In the genomic region with DNA sequence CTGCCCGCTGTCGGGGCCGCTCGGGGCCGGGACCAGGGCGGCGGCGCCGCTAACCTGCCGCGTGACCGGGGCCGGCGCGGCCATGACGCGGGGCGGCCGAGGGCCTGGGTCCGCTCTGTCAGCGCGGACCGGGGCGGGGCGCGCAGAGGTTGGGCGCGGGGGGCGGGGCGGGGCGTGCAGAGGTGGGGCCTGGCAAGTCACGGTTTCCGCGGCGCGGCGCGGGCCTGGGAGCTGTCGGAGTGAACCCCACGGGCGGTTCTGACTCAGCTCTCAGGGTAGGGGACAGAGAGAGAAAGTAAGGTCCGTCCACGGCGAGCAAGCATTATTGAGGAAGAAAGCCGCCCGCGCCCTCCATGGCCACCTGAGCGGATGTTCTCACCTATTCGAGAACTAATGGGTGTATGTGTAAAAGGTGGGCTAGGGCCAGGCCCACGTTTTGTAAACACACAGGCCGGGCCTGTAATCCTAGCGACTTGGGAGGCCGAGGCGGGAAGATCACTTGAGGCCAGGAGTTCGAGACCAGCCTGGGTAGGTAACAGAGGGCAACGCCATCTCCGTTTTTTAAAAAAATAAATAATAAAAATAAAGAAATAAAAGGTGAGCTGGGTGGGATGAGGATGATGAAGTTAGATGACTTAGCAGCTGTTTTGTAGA, we compare ENCODE assay signal across 8 cellular contexts.
DNase-seq lines count a peak whose midpoint lies in the region; ATAC-seq lines count a peak whose summit lies in the region.

A gene with protein sequence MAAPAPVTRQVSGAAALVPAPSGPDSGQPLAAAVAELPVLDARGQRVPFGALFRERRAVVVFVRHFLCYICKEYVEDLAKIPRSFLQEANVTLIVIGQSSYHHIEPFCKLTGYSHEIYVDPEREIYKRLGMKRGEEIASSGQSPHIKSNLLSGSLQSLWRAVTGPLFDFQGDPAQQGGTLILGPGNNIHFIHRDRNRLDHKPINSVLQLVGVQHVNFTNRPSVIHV (minus strand): TSS at position 120 of the 654 bp plus-strand sequence. CDS start 36 bp downstream, at position 84.

- peak; percentile 7 for DNase-seq in NCI-H2107 (lab: John Stamatoyannopoulos, UW)
- DNase-seq in NCI-H2107 treated with DMSO at 0.1 percent for 48 hours (lab: John Stamatoyannopoulos, UW; ENCODE audit: unreplicated experiment): no peak
- peak; percentile 38 for DNase-seq in NOMO-1 treated with dmso at 0.1 percent for 144 hours (lab: John Stamatoyannopoulos, UW; ENCODE audit: unreplicated experiment)
- peak; percentile 76 for DNase-seq in activated T-cell treated with anti-CD3 and anti-CD28 coated beads for 4 hours
- DNase-seq in epithelial cell of prostate (ENCODE audit: low read depth, low spot score): no peak
- DNase-seq in stimulated activated CD8-positive, alpha-beta memory T cell treated with anti-CD3 and anti-CD28 coated beads, Interleukin-4, amount 100 ng/mL, for 24 hours (ENCODE audit: low read depth): peak; percentile 71

- peaks cover 0 to 11% of the 10 kb centered on the region in 2 donors for H3K4me1 ChIP-seq in mucosa of rectum (ENCODE audit: control insufficient read depth in 2 of 2, insufficient read depth in 2 of 2, low read length in 2 of 2)

- H3K27ac ChIP-seq in epithelial cell of prostate (peak within 1 kb of the TSS; percentile 86), mucosa of rectum (ENCODE audit: low read depth in 2 of 2, low read length in 2 of 2) (peak within 1 kb of the TSS; percentile 85 to 87)

- peak within 1 kb of the TSS; percentile 66 to 81 for H3K4me3 ChIP-seq in mucosa of rectum (ENCODE audit: low read length in 2 of 2)

- peak within 1 kb of the TSS; percentile 73 to 76 for H3K9ac ChIP-seq in mucosa of rectum (ENCODE audit: low read depth in 1 of 2, low read length in 2 of 2)

- no peaks in the 10 kb centered on the region for H3K36me3 ChIP-seq in mucosa of rectum (ENCODE audit: control insufficient read depth in 2 of 2, insufficient read depth in 2 of 2, low read length in 2 of 2)

- no peaks in the 10 kb centered on the region for H3K9me3 ChIP-seq in mucosa of rectum (ENCODE audit: control insufficient read depth in 2 of 2, low read length in 2 of 2)

- ATAC-seq in HG03039 (IDR thresholded peaks at IDR 0.05; ENCODE audit: unreplicated experiment): peak; percentile 67

- no peaks in the 10 kb centered on the region for H3K27me3 ChIP-seq in mucosa of rectum (ENCODE audit: control insufficient read depth in 2 of 2, insufficient read depth in 2 of 2, low read length in 2 of 2)

Comparison
In these comparisons a context has a peak if more than half of its experiments do, and no peak if none do; other contexts are left out.
1. DNase-seq: peak in NCI-H2107 (single experiment), NOMO-1 treated with dmso at 0.1 percent for 144 hours (single experiment), activated T-cell treated with anti-CD3 and anti-CD28 coated beads for 4 hours (single experiment) and stimulated activated CD8-positive, alpha-beta memory T cell treated with anti-CD3 and anti-CD28 coated beads, Interleukin-4, amount 100 ng/mL, for 24 hours (single experiment); none in NCI-H2107 treated with DMSO at 0.1 percent for 48 hours (single experiment) and epithelial cell of prostate (single experiment).